9 cellular contexts compared by ENCODE assay signal in the genomic region with DNA sequence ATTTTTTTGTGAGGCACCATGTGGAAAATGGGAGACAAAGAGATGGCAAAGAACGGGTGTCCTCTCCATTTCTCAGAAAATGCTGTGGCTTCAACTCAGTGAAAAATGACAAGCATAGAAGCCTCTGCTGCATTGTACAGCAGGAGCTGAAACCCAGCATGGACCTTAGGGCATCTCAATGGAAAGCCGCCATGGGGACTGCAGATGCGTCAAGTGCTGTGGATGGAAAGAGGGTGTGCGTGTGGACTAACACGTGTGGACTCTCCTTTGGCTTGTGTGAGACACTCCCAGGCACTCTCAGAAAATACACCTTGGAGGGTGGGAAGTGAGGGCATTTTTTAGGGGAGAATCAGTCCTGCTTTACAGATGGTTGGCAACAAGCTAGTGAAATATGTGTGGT. TPM values are rescaled to one million over a fixed set of nuclear protein-coding genes. Genes with fewer than 3 reads are reported as not detected.
DNase-seq lines count a peak whose midpoint lies in the region; ATAC-seq, FAIRE-seq and TF ChIP-seq lines count a peak whose summit lies in the region.
"Had no signal": no experiment of that assay in that cellular context is flagged by ENCODE, and none has a peak within 500 bp of the region (broad histone marks: within the 10 kb centered on the region; RNA-seq: fewer than 3 reads in every experiment).

No MANE protein-coding gene starts in this region.

- no peak for TF ChIP-seq RAD21 in HepG2 (CRISPR knock-in tag; IDR thresholded peaks at IDR 0.05)

- in situ Hi-C loops in HepG2 (cut with HindIII; ENCODE audit: extremely low pct_ligation_motif_present, low pct_unique_long_range_greater_than_20kb) = loop anchor here (25.0 kb wide), 1 partner anchor 537 kb away; the partner anchor contains the start of gene MCTP1

- no peak for TF ChIP-seq EP300 in HepG2 (IDR thresholded peaks at IDR 0.05; ENCODE audit: low read depth in 2 of 2, low read length in 2 of 2)
- TF ChIP-seq EP300 in HepG2 (CRISPR knock-in tag; IDR thresholded peaks at IDR 0.05; ENCODE audit: borderline replicate concordance) = no peak

- no peaks in the 10 kb centered on the region; a peak in 1 of 5 replicates for H3K27me3 ChIP-seq in HepG2 (ENCODE audit: control insufficient read depth in 1 of 2, insufficient read depth in 2 of 2, low read length in 2 of 2)
- peaks cover 0 to 2% (median 0%) of the 10 kb centered on the region in 5 donors for H3K27me3 ChIP-seq in subcutaneous abdominal adipose tissue (ENCODE audit: control insufficient read depth in 5 of 5, insufficient read depth in 4 of 5, low read length in 5 of 5)

- H3K27me3 Mint-ChIP-seq in activated CD8-positive, alpha-beta memory T cell treated with anti-CD3 and anti-CD28 coated beads, Interleukin-2, amount 10 ng/mL, durations not matched to agents 7 days and 5 days = no peaks in the 10 kb centered on the region
- H3K27me3 Mint-ChIP-seq in activated T-helper 1 cell treated with anti-CD3 and anti-CD28 coated beads, Interleukin-12 subunit alpha, Interleukin-12 subunit beta, Interleukin-2, Interleukin-4 antibody, amounts not matched to agents 30 ng/mL and 10 ng/mL and 1 ng/mL, durations not matched to agents 14 hours and 24 hours and 36 hours (ENCODE audit: insufficient read depth) = no peaks in the 10 kb centered on the region

- no peak overlapping the region for H2AFZ ChIP-seq in HepG2 (ENCODE audit: low read length)

- no peaks in the 10 kb centered on the region for H3K9me3 Mint-ChIP-seq in activated CD8-positive, alpha-beta memory T cell treated with anti-CD3 and anti-CD28 coated beads, Interleukin-2, amount 10 ng/mL, durations not matched to agents 7 days and 5 days (ENCODE audit: low read depth)
- no peaks in the 10 kb centered on the region for H3K9me3 Mint-ChIP-seq in activated T-helper 1 cell treated with anti-CD3 and anti-CD28 coated beads, Interleukin-12 subunit alpha, Interleukin-12 subunit beta, Interleukin-2, Interleukin-4 antibody, amounts not matched to agents 30 ng/mL and 10 ng/mL and 1 ng/mL, durations not matched to agents 14 hours and 24 hours and 36 hours

- intact Hi-C loops in activated T-helper 1 cell treated with anti-CD3 and anti-CD28 coated beads, Interleukin-12 subunit alpha, Interleukin-12 subunit beta, Interleukin-2, Interleukin-4 antibody, amounts not matched to agents 30 ng/mL and 10 ng/mL and 1 ng/mL, durations not matched to agents 14 hours and 24 hours and 36 hours (cut with micrococcal nuclease) = loop anchor here (1.0 to 2.0 kb wide), 2 partner anchors 10 to 46 kb away; no protein-coding TSS in a partner anchor
- intact Hi-C loops in HepG2 (cut with micrococcal nuclease; ENCODE audit: unreplicated experiment) = loop anchor here (1.0 kb wide), 2 partner anchors 10 to 21 kb away; no protein-coding TSS in a partner anchor

- H3K27ac ChIP-seq in HepG2 (ENCODE audit: extremely low read length, insufficient read depth, low read length) (peak overlapping the region; percentile 89), subcutaneous abdominal adipose tissue (ENCODE audit: low read depth, low read length) (peak overlapping the region; percentile 98)

- peaks cover 31% of the 10 kb centered on the region for H3K79me2 ChIP-seq in HepG2 (ENCODE audit: insufficient read depth, low read length)

- H3K36me3 ChIP-seq in HepG2 (replicated peaks in 1 of 2; ENCODE audit: control insufficient read depth in 1 of 2, insufficient read depth in 2 of 2, low read length in 2 of 2) (0 out of 5 replicates have a peak, but pooled peaks cover 0 to 1% of the 10 kb centered on the region in 2 experiments), subcutaneous abdominal adipose tissue (ENCODE audit: control insufficient read depth in 5 of 5, insufficient read depth in 5 of 5, low read length in 5 of 5) (no peaks in the 10 kb centered on the region)

- peak overlapping the region; percentile 79; the same call in 1 of the 2 replicates for H3K9ac ChIP-seq in HepG2 (ENCODE audit: insufficient read depth, low read depth, low read length)
- peak overlapping the region in 1 of 5 donors; percentile 85 for H3K9ac ChIP-seq in subcutaneous abdominal adipose tissue (ENCODE audit: low read length in 5 of 5)

- CTCF ChIA-PET in activated CD8-positive, alpha-beta memory T cell treated with anti-CD3 and anti-CD28 coated beads, Interleukin-2, amount 10 ng/mL, durations not matched to agents 7 days and 5 days (lab: Charles Lee) = interaction anchor here (0.9 to 9.5 kb wide), 8 partner anchors 9 to 179 kb away, joined by 3 to 93 read pairs (median 8); partner anchors contain the start of gene RFESD
- CTCF ChIA-PET in HepG2 (lab: Yijun Ruan, JAX; ENCODE audit: low intra/inter-chr PET ratio, low total read pairs) = no interaction called here

- peak overlapping the region; percentile 93 for H3K4me3 Mint-ChIP-seq in activated CD8-positive, alpha-beta memory T cell treated with anti-CD3 and anti-CD28 coated beads, Interleukin-2, amount 10 ng/mL, durations not matched to agents 7 days and 5 days
- peak overlapping the region; percentile 91 for H3K4me3 Mint-ChIP-seq in activated T-helper 1 cell treated with anti-CD3 and anti-CD28 coated beads, Interleukin-12 subunit alpha, Interleukin-12 subunit beta, Interleukin-2, Interleukin-4 antibody, amounts not matched to agents 30 ng/mL and 10 ng/mL and 1 ng/mL, durations not matched to agents 14 hours and 24 hours and 36 hours

- H3K4me1 ChIP-seq in HepG2 (ENCODE audit: insufficient read depth, low read length) (peaks cover 79% of the 10 kb centered on the region), subcutaneous abdominal adipose tissue (ENCODE audit: control insufficient read depth in 5 of 5, insufficient read depth in 5 of 5, low read length in 5 of 5) (peaks cover 12 to 53% (median 49%) of the 10 kb centered on the region in 5 donors)

- H3K9me3 ChIP-seq in HepG2 (ENCODE audit: low read length) = no peaks in the 10 kb centered on the region
- H3K9me3 ChIP-seq in subcutaneous abdominal adipose tissue (ENCODE audit: control insufficient read depth in 5 of 5, low read length in 5 of 5) = no peaks in the 10 kb centered on the region

- H4K20me1 ChIP-seq in HepG2 (ENCODE audit: insufficient read depth, low read length) = peaks cover 8% of the 10 kb centered on the region; the same call in 1 of the 2 replicates

- FAIRE-seq in HepG2 (lab: Jason Lieb, UNC) = no peak

- no peak for TF ChIP-seq POLR2A in HepG2 (IDR thresholded peaks at IDR 0.05; ENCODE audit: insufficient read depth in 1 of 2, low read depth in 2 of 2, low read length in 2 of 2)

- BruUV-seq in HepG2 (replicated peaks; lab: Mats Ljungman, UMichigan) = no TSS peak

- TF ChIP-seq CTCF in HepG2 (CRISPR knock-in tag; IDR thresholded peaks at IDR 0.05) = no peak

- POLR2A ChIA-PET in HepG2 (lab: Yijun Ruan, JAX) = interaction anchor here (1.5 to 6.1 kb wide), 7 partner anchors 13 to 178 kb away, joined by 7 to 130 read pairs (median 31); partner anchors contain the start of gene RFESD

- H3K27ac Mint-ChIP-seq in activated CD8-positive, alpha-beta memory T cell treated with anti-CD3 and anti-CD28 coated beads, Interleukin-2, amount 10 ng/mL, durations not matched to agents 7 days and 5 days = peak overlapping the region; percentile 90
- peak overlapping the region; percentile 92 for H3K27ac Mint-ChIP-seq in activated T-helper 1 cell treated with anti-CD3 and anti-CD28 coated beads, Interleukin-12 subunit alpha, Interleukin-12 subunit beta, Interleukin-2, Interleukin-4 antibody, amounts not matched to agents 30 ng/mL and 10 ng/mL and 1 ng/mL, durations not matched to agents 14 hours and 24 hours and 36 hours

- peaks cover 40% of the 10 kb centered on the region for H3K4me1 Mint-ChIP-seq in activated CD8-positive, alpha-beta memory T cell treated with anti-CD3 and anti-CD28 coated beads, Interleukin-2, amount 10 ng/mL, durations not matched to agents 7 days and 5 days
- H3K4me1 Mint-ChIP-seq in activated T-helper 1 cell treated with anti-CD3 and anti-CD28 coated beads, Interleukin-12 subunit alpha, Interleukin-12 subunit beta, Interleukin-2, Interleukin-4 antibody, amounts not matched to agents 30 ng/mL and 10 ng/mL and 1 ng/mL, durations not matched to agents 14 hours and 24 hours and 36 hours (ENCODE audit: low read depth) = peaks cover 54% of the 10 kb centered on the region

- H3K4me2 ChIP-seq in HepG2 (ENCODE audit: low read depth, low read length) = peak overlapping the region; percentile 94

- peak; percentile 2 for ATAC-seq in activated CD8-positive, alpha-beta memory T cell treated with anti-CD3 and anti-CD28 coated beads, Interleukin-2, amount 10 ng/mL, durations not matched to agents 7 days and 5 days
- ATAC-seq in HepG2 (no peak), GM19324 (IDR thresholded peaks at IDR 0.05; ENCODE audit: low FRiP score, unreplicated experiment) (no peak)

- peaks cover 4% of the 10 kb centered on the region for H3K36me3 Mint-ChIP-seq in activated CD8-positive, alpha-beta memory T cell treated with anti-CD3 and anti-CD28 coated beads, Interleukin-2, amount 10 ng/mL, durations not matched to agents 7 days and 5 days
- H3K36me3 Mint-ChIP-seq in activated T-helper 1 cell treated with anti-CD3 and anti-CD28 coated beads, Interleukin-12 subunit alpha, Interleukin-12 subunit beta, Interleukin-2, Interleukin-4 antibody, amounts not matched to agents 30 ng/mL and 10 ng/mL and 1 ng/mL, durations not matched to agents 14 hours and 24 hours and 36 hours (ENCODE audit: low read depth) = peaks cover 2% of the 10 kb centered on the region

- H3K4me3 ChIP-seq in HepG2 (replicated peaks in 1 of 3; ENCODE audit: insufficient read depth in 1 of 3, low read depth in 2 of 3, low read length in 3 of 3) (peak overlapping the region in 1 of 3 experiments; percentile 66; a peak in 3 of 6 replicates), subcutaneous abdominal adipose tissue (ENCODE audit: low read depth in 1 of 5, low read length in 5 of 5) (no peak overlapping the region)

- 90% methylated on average over 5 of the region's 5 CpGs for WGBS in HepG2 (ENCODE audit: low lambda C conversion rate)

- no peak for DNase-seq in activated CD8-positive, alpha-beta memory T cell treated with anti-CD3 and anti-CD28 coated beads, Interleukin-2, amount 10 ng/mL, durations not matched to agents 7 days and 5 days
- DNase-seq in activated CD8-positive, alpha-beta memory T cell treated with anti-CD3 and anti-CD28 coated beads for 24 hours = no peak
- DNase-seq in activated T-helper 1 cell treated with anti-CD3 and anti-CD28 coated beads, Interleukin-12 subunit alpha, Interleukin-12 subunit beta, Interleukin-2, Interleukin-4 antibody, amounts not matched to agents 30 ng/mL and 10 ng/mL and 1 ng/mL, durations not matched to agents 14 hours and 24 hours and 36 hours (ENCODE audit: low spot score) = no peak
- DNase-seq in HepG2 (ENCODE audit: low spot score) (no peak), NCI-H2196 (lab: John Stamatoyannopoulos, UW; ENCODE audit: unreplicated experiment) (no peak), ureter (ENCODE audit: low spot score) (no peak)
- DNase-seq: NCI-H1417 had no signal

RNA-seq across cellular contexts. Expression of gene GLRX, which starts 2.2 kb away (rescaled TPM):
- 10 to 100 TPM; 65.3 to 67.1 TPM for total RNA-seq in activated CD8-positive, alpha-beta memory T cell treated with anti-CD3 and anti-CD28 coated beads, Interleukin-2, amount 10 ng/mL, durations not matched to agents 7 days and 5 days
- 17.2 and 18.3 TPM in 2 replicates for total RNA-seq in activated T-helper 1 cell treated with anti-CD3 and anti-CD28 coated beads, Interleukin-12 subunit alpha, Interleukin-12 subunit beta, Interleukin-2, Interleukin-4 antibody, amounts not matched to agents 30 ng/mL and 10 ng/mL and 1 ng/mL, durations not matched to agents 14 hours and 24 hours and 36 hours
- 63.8 and 71.9 TPM in 2 replicates for total RNA-seq in HepG2 (2016; rRNA removed; fragmentation: Illumina TruSeq; extraction: Trizol)
- 27.6 and 30.6 TPM in 2 replicates for total RNA-seq in HepG2 (2016; cell fraction: cytosol; rRNA removed; fragmentation: Illumina TruSeq; extraction: Trizol; ENCODE audit: low read depth)
- 64.8 and 79.1 TPM in 2 replicates for total RNA-seq in HepG2 (2016; cell fraction: insoluble cytoplasmic fraction; rRNA removed; fragmentation: Illumina TruSeq; extraction: Trizol)
- total RNA-seq in HepG2 (2016; cell fraction: membrane; rRNA removed; fragmentation: Illumina TruSeq; extraction: Trizol) = 27.3 and 28.0 TPM in 2 replicates
- 27.2 and 28.1 TPM in 2 replicates for total RNA-seq in HepG2 (2016; cell fraction: nucleus; rRNA removed; fragmentation: Illumina TruSeq; extraction: Trizol)
- polyA plus RNA-seq in HepG2 (2011; rRNA removed) = 499 and 615 TPM in 2 replicates
- 393 and 503 TPM in 2 replicates for polyA plus RNA-seq in HepG2 (2011; cell fraction: cytosol; rRNA removed)
- 87.8 and 90.3 TPM in 2 replicates for polyA plus RNA-seq in HepG2 (2011; cell fraction: nucleus; rRNA removed)
- 244 and 269 TPM in 2 replicates for polyA plus RNA-seq in HepG2 (2012)
- polyA plus RNA-seq in HepG2 (2016; cell fraction: cytosol; fragmentation: Illumina TruSeq; extraction: Trizol; ENCODE audit: low read depth) = 25.5 and 30.2 TPM in 2 replicates
- 107 and 117 TPM in 2 replicates for polyA plus RNA-seq in HepG2 (2016; cell fraction: insoluble cytoplasmic fraction; fragmentation: Illumina TruSeq; extraction: Trizol; ENCODE audit: low read depth)
- 23.9 and 28.1 TPM in 2 replicates for polyA plus RNA-seq in HepG2 (2016; cell fraction: membrane; fragmentation: Illumina TruSeq; extraction: Trizol; ENCODE audit: low read depth)
- 59.6 and 62.5 TPM in 2 replicates for polyA plus RNA-seq in HepG2 (2016; cell fraction: nucleus; fragmentation: Illumina TruSeq; extraction: Trizol; ENCODE audit: insufficient read depth, low read depth)
- 44.3 and 186 TPM in 2 replicates for polyA minus RNA-seq in HepG2 (2011; rRNA and poly(A)+ RNA removed; ENCODE audit: low replicate concordance)
- 49.7 and 65.5 TPM in 2 replicates for polyA minus RNA-seq in HepG2 (2011; cell fraction: cytosol; rRNA and poly(A)+ RNA removed)
- polyA minus RNA-seq in HepG2 (2011; cell fraction: nucleus; rRNA and poly(A)+ RNA removed) = 62.3 and 93.9 TPM in 2 replicates
- total RNA-seq in ureter = 21.1 TPM
